In genomic region chr12:52244615-52244994, GRCh38 we compare ENCODE assay signal across 8 cellular contexts. TPM values are rescaled to one million over a fixed set of nuclear protein-coding genes. Genes with fewer than 3 reads are reported as not detected.
DNase-seq lines count a peak whose midpoint lies in the region; ATAC-seq, FAIRE-seq and TF ChIP-seq lines count a peak whose summit lies in the region.

No MANE protein-coding gene starts in this region.

- no peak overlapping the region for H3K4me3 Mint-ChIP-seq in glutamatergic neuron (ENCODE audit: unreplicated experiment)

- POLR2A ChIA-PET in endothelial cell of umbilical vein (lab: Charles Lee), result no interaction called here

- peaks cover 23% of the 10 kb centered on the region for H3K4me1 ChIP-seq in endothelial cell of umbilical vein (ENCODE audit: control insufficient read depth, extremely low read depth, insufficient read depth, low read length)

- H3K27me3 Mint-ChIP-seq in glutamatergic neuron (ENCODE audit: unreplicated experiment), result peaks cover 19% of the 10 kb centered on the region

- peaks cover 10% of the 10 kb centered on the region for H3K4me1 Mint-ChIP-seq in glutamatergic neuron (ENCODE audit: low read depth, unreplicated experiment)

- H3K9ac ChIP-seq in endothelial cell of umbilical vein (replicated peaks; ENCODE audit: extremely low read depth, insufficient read depth, low read length), result no peak overlapping the region

- H3K27me3 ChIP-seq in MG63 (no peaks in the 10 kb centered on the region), endothelial cell of umbilical vein (ENCODE audit: control insufficient read depth in 2 of 2, insufficient read depth in 2 of 2, low read length in 2 of 2) (no peaks in the 10 kb centered on the region)

- peaks cover 8% of the 10 kb centered on the region for H3K9me3 Mint-ChIP-seq in glutamatergic neuron (ENCODE audit: unreplicated experiment)

- H3K4me3 ChIP-seq in MG63 (peak overlapping the region; percentile 36), endothelial cell of umbilical vein (replicated peaks in 1 of 3; ENCODE audit: insufficient read depth in 1 of 3, low read depth in 1 of 3, low read length in 3 of 3) (no peak overlapping the region), skin epidermis (no peak overlapping the region)

- H3K79me2 ChIP-seq in endothelial cell of umbilical vein (ENCODE audit: control insufficient read depth, insufficient read depth, low read length), result no peaks in the 10 kb centered on the region

- intact Hi-C loops in endothelial cell of umbilical vein (cut with micrococcal nuclease), result loop anchor here (1.0 kb wide), 2 partner anchors 13 to 29 kb away; no protein-coding TSS in a partner anchor

- H3K36me3 ChIP-seq in MG63 (peaks cover 27% of the 10 kb centered on the region), endothelial cell of umbilical vein (ENCODE audit: control insufficient read depth in 2 of 2, extremely low read depth in 1 of 2, insufficient read depth in 2 of 2, low read length in 2 of 2) (peaks cover 0 to 5% of the 10 kb centered on the region in 2 experiments)

- H3K4me2 ChIP-seq in endothelial cell of umbilical vein (ENCODE audit: insufficient read depth, low read length), result no peak overlapping the region

- H3K36me3 Mint-ChIP-seq in glutamatergic neuron (ENCODE audit: unreplicated experiment), result no peaks in the 10 kb centered on the region

- H3K9me1 ChIP-seq in endothelial cell of umbilical vein (replicated peaks; ENCODE audit: control insufficient read depth, extremely low read depth, insufficient read depth, low read length), result no peaks in the 10 kb centered on the region

- dilution Hi-C loops in endothelial cell of umbilical vein (cut with MboI; ENCODE audit: extremely low pct_ligation_motif_present, low sequenced_read_pairs), result no loop called here

- H3K27ac Mint-ChIP-seq in glutamatergic neuron (ENCODE audit: unreplicated experiment), result no peak overlapping the region

- peak overlapping the region; percentile 61 for H3K27ac ChIP-seq in endothelial cell of umbilical vein (ENCODE audit: insufficient read depth, low read depth, low read length)
- H3K27ac ChIP-seq in skin epidermis, result peak overlapping the region in 15 of 21 experiments; percentile 14 to 85 (median 62)

- no peak for FAIRE-seq in endothelial cell of umbilical vein (lab: Jason Lieb, UNC)
- FAIRE-seq in H54 (lab: Jason Lieb, UNC), result no peak

- DNase-seq in MG63 (peak; percentile 44), endothelial cell of umbilical vein (ENCODE audit: low read depth, low spot score) (no peak), ACHN (no peak), Kasumi-1 (lab: John Stamatoyannopoulos, UW) (no peak), H54 (ENCODE audit: insufficient read length, low spot score) (no peak), glutamatergic neuron (no peak)

- TF ChIP-seq POLR2A in endothelial cell of umbilical vein (IDR thresholded peaks at IDR 0.05; ENCODE audit: low read depth, low read length) (no peak), H54 (IDR thresholded peaks at IDR 0.05; ENCODE audit: low read depth, low read length) (no peak)

- CTCF ChIA-PET in endothelial cell of umbilical vein (lab: Charles Lee), result interaction anchor here (1.0 to 2.2 kb wide), 15 partner anchors 9 to 219 kb away, joined by 3 to 10 read pairs (median 4); partner anchors contain the start of gene KRT7

- H3K9me3 ChIP-seq in MG63 (no peaks in the 10 kb centered on the region), endothelial cell of umbilical vein (replicated peaks; ENCODE audit: control insufficient read depth, insufficient read depth, low read length) (no peaks in the 10 kb centered on the region)

- peak; percentile 22 for ATAC-seq in GM19035 (IDR thresholded peaks at IDR 0.05; ENCODE audit: unreplicated experiment)

- no peaks in the 10 kb centered on the region for H4K20me1 ChIP-seq in endothelial cell of umbilical vein (replicated peaks; ENCODE audit: control insufficient read depth, extremely low read depth, insufficient read depth, low read length)

- in situ Hi-C loops in ACHN (cut with HindIII; ENCODE audit: low pct_ligation_motif_present, low pct_unique_long_range_greater_than_20kb, low sequenced_read_pairs), result no loop called here

- peak overlapping the region; percentile 60 for H2AFZ ChIP-seq in endothelial cell of umbilical vein (ENCODE audit: low read depth, low read length)

- no TSS peak for BruUV-seq in endothelial cell of umbilical vein (replicated peaks; lab: Mats Ljungman, UMichigan)

- no peak for TF ChIP-seq CTCF in endothelial cell of umbilical vein (IDR thresholded peaks at IDR 0.05; ENCODE audit: extremely low read depth in 1 of 2, insufficient read depth in 1 of 2, low read depth in 1 of 2, low read length in 2 of 2)
- TF ChIP-seq CTCF in glutamatergic neuron (IDR thresholded peaks at IDR 0.05; ENCODE audit: partially characterized antibody, unreplicated experiment), result no peak

TF ChIP-seq in endothelial cell of umbilical vein, 7 proteins besides CTCF, POLR2A, EP300 and RAD21:
- TF ChIP-seq JUN (IDR thresholded peaks at IDR 0.05; ENCODE audit: borderline replicate concordance, insufficient read depth, insufficient read length, low read depth) (no peak), POLR2AphosphoS5 (IDR thresholded peaks at IDR 0.05; ENCODE audit: insufficient read depth, low read depth, low read length) (no peak), MAX (IDR thresholded peaks at IDR 0.05; ENCODE audit: insufficient read depth, insufficient read length) (no peak), FOS (IDR thresholded peaks at IDR 0.05; ENCODE audit: borderline replicate concordance, insufficient read depth, low read length) (no peak), EZH2 (IDR thresholded peaks at IDR 0.05; ENCODE audit: borderline replicate concordance, low read depth, low read length, severe bottlenecking) (no peak)

RNA-seq across cellular contexts. Expression of gene KRT7, which starts 11.6 kb away (rescaled TPM):
- total RNA-seq in MG63 (2014; rRNA removed; shearing (Covaris generic); ENCODE audit: low replicate concordance), result 163 and 302 TPM in 2 replicates
- total RNA-seq in endothelial cell of umbilical vein (293 and 420 TPM in 2 replicates), glutamatergic neuron (ENCODE audit: unreplicated experiment) (not detected)
- 120 and 131 TPM in 2 replicates for polyA plus RNA-seq in endothelial cell of umbilical vein
- 170 and 179 TPM in 2 replicates for polyA plus RNA-seq in endothelial cell of umbilical vein (2011; cell fraction: cytosol; rRNA removed)
- polyA plus RNA-seq in endothelial cell of umbilical vein (2011; cell fraction: nucleus; rRNA removed), result 202 and 253 TPM in 2 replicates
- 398 and 588 TPM in 2 replicates for polyA plus RNA-seq in endothelial cell of umbilical vein (2012)
- polyA minus RNA-seq in endothelial cell of umbilical vein, result 110 and 113 TPM in 2 replicates
- 331 TPM for polyA minus RNA-seq in endothelial cell of umbilical vein (2011; cell fraction: cytosol; rRNA and poly(A)+ RNA removed)
- 34.1 and 37.4 TPM in 2 replicates for polyA minus RNA-seq in endothelial cell of umbilical vein (2011; cell fraction: nucleus; rRNA and poly(A)+ RNA removed)

RNA-seq across cellular contexts. Expression of gene KRT86, which starts 29.8 kb away (rescaled TPM):
- total RNA-seq in MG63 (2014; rRNA removed; shearing (Covaris generic); ENCODE audit: low replicate concordance), result 13.3 and 13.6 TPM in 2 replicates
- total RNA-seq in endothelial cell of umbilical vein, result not detected in 2 replicates
- not detected in 2 replicates for polyA plus RNA-seq in endothelial cell of umbilical vein
- not detected in 2 replicates for polyA plus RNA-seq in endothelial cell of umbilical vein (2011; cell fraction: cytosol; rRNA removed)
- polyA plus RNA-seq in endothelial cell of umbilical vein (2011; cell fraction: nucleus; rRNA removed), result 0.06 TPM in 1 of 2 replicates, not detected in the other
- not detected in 2 replicates for polyA plus RNA-seq in endothelial cell of umbilical vein (2012)
- polyA minus RNA-seq in endothelial cell of umbilical vein, result not detected in 2 replicates
- 1.2 TPM for polyA minus RNA-seq in endothelial cell of umbilical vein (2011; cell fraction: cytosol; rRNA and poly(A)+ RNA removed)
- not detected in 2 replicates for polyA minus RNA-seq in endothelial cell of umbilical vein (2011; cell fraction: nucleus; rRNA and poly(A)+ RNA removed)
- not detected for total RNA-seq in glutamatergic neuron (ENCODE audit: unreplicated experiment)

RNA-seq across cellular contexts. Expression of gene KRT81, which starts 46.7 kb away (rescaled TPM):
- 2.2 and 3.8 TPM in 2 replicates for total RNA-seq in MG63 (2014; rRNA removed; shearing (Covaris generic); ENCODE audit: low replicate concordance)
- total RNA-seq in endothelial cell of umbilical vein (not detected in 2 replicates), glutamatergic neuron (ENCODE audit: unreplicated experiment) (not detected)
- polyA plus RNA-seq in endothelial cell of umbilical vein, result not detected in 2 replicates
- not detected in 2 replicates for polyA plus RNA-seq in endothelial cell of umbilical vein (2011; cell fraction: cytosol; rRNA removed)
- not detected in 2 replicates for polyA plus RNA-seq in endothelial cell of umbilical vein (2011; cell fraction: nucleus; rRNA removed)
- not detected in 2 replicates for polyA plus RNA-seq in endothelial cell of umbilical vein (2012)
- not detected in 2 replicates for polyA minus RNA-seq in endothelial cell of umbilical vein
- not detected for polyA minus RNA-seq in endothelial cell of umbilical vein (2011; cell fraction: cytosol; rRNA and poly(A)+ RNA removed)
- polyA minus RNA-seq in endothelial cell of umbilical vein (2011; cell fraction: nucleus; rRNA and poly(A)+ RNA removed), result not detected in 2 replicates

RNA-seq across cellular contexts. Expression of gene KRT80, which starts 52.8 kb away (rescaled TPM):
- total RNA-seq in MG63 (2014; rRNA removed; shearing (Covaris generic); ENCODE audit: low replicate concordance), result 12.0 and 18.2 TPM in 2 replicates
- total RNA-seq in endothelial cell of umbilical vein, result 21.7 and 23.7 TPM in 2 replicates
- polyA plus RNA-seq in endothelial cell of umbilical vein, result 12.3 and 13.6 TPM in 2 replicates
- 14.2 and 14.7 TPM in 2 replicates for polyA plus RNA-seq in endothelial cell of umbilical vein (2011; cell fraction: cytosol; rRNA removed)
- 21.6 and 24.7 TPM in 2 replicates for polyA plus RNA-seq in endothelial cell of umbilical vein (2011; cell fraction: nucleus; rRNA removed)
- 6.5 and 10.4 TPM in 2 replicates for polyA plus RNA-seq in endothelial cell of umbilical vein (2012)
- 11.6 and 14.8 TPM in 2 replicates for polyA minus RNA-seq in endothelial cell of umbilical vein
- 68.4 TPM for polyA minus RNA-seq in endothelial cell of umbilical vein (2011; cell fraction: cytosol; rRNA and poly(A)+ RNA removed)
- 5.7 and 6.3 TPM in 2 replicates for polyA minus RNA-seq in endothelial cell of umbilical vein (2011; cell fraction: nucleus; rRNA and poly(A)+ RNA removed)
- total RNA-seq in glutamatergic neuron (ENCODE audit: unreplicated experiment), result not detected

Comparison
In these comparisons a context has a peak if more than half of its experiments do, and no peak if none do; other contexts are left out.
1. RNA of gene KRT7, which starts 11.6 kb away (total RNA-seq): 163 to 302 TPM in MG63 and 293 to 420 TPM in endothelial cell of umbilical vein; not detected in glutamatergic neuron (single experiment); every median in the first group is over 100 times any median in the second.
2. RNA of gene KRT86, which starts 29.8 kb away (total RNA-seq): 13.3 to 13.6 TPM in MG63; not detected in endothelial cell of umbilical vein and not detected in glutamatergic neuron (single experiment); every median in the first group is over 10 times any median in the second.